In the genomic region with DNA sequence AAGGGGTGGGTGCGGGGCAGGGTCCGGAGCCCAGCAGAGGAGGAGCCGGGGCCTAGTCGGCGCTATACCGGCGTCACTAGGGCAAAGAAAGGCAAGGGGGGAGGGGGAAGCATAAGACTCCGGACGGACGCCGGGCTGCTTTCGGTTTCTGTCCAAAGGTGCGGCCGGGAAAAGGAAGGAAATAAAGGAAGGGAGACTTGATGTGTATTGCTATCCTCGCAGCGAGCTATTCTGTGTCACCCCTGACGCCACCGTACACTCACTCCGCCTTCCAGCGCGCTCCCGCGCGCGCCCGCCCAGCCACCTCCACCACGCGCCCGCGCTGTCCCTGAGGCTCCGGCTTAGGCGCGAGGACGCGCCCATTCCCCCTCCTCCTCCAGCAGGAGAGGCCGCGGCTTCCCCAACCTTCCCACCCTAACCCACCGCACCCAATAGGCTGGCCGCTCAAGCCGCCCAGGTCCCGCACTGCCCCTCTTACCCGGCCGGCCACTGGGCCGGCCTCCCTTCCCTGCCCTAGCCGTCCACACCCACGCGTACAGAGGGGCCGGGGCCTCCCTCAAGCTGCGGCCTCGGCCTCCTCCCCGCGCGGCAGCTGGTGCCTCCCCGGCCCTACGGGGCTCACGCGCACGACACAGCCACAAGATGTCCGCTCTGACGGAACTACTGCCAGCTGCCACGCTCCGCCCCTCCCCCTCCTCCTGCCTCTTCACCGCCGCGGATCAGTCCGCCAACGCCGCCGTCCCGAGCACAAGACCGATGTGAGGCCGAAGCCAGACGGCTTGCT, we compare ENCODE assay signal across 8 cellular contexts. TPM values are rescaled to one million over a fixed set of nuclear protein-coding genes. Genes with fewer than 3 reads are reported as not detected.
DNase-seq lines count a peak whose midpoint lies in the region; ATAC-seq and TF ChIP-seq lines count a peak whose summit lies in the region.

A gene (minus strand): TSS at position 662 of the 784 bp plus-strand sequence. CDS start 1,043 bp downstream, outside the sequence.

- TF ChIP-seq POLR2A in GM18951 (IDR thresholded peaks at IDR 0.05; ENCODE audit: extremely low read depth, insufficient read depth, insufficient read length), result peak; percentile 80

- no peaks in the 10 kb centered on the region for H3K36me3 ChIP-seq in kidney epithelial cell (ENCODE audit: control insufficient read depth, insufficient read depth, low read length)

- TF ChIP-seq CTCF in AG09319 (IDR thresholded peaks at IDR 0.05; ENCODE audit: low read depth, low read length) (peak; percentile 9), kidney epithelial cell (IDR thresholded peaks at IDR 0.05; ENCODE audit: insufficient read depth, low read length, poor library complexity, severe bottlenecking) (no peak)

- H3K27me3 ChIP-seq in kidney epithelial cell (ENCODE audit: control insufficient read depth, insufficient read depth, low read length), result no peaks in the 10 kb centered on the region

- H3K4me3 ChIP-seq in kidney epithelial cell (ENCODE audit: low read depth, low read length), result peak within 1 kb of the TSS; percentile 84

- DNase-seq in AG09319 (ENCODE audit: extremely low read depth, low read depth), result peak; percentile 95
- peak; percentile 85 to 93 for DNase-seq in NCI-H446 (lab: John Stamatoyannopoulos, UW)
- peak; percentile 30 to 78 for DNase-seq in cerebellar nuclear complex (lab: John Stamatoyannopoulos, UW)
- peak; percentile 57 for DNase-seq in kidney epithelial cell (ENCODE audit: low read depth)
- peak; percentile 93 to 96 for DNase-seq in stimulated activated CD4-positive, alpha-beta T cell treated with anti-CD3 and anti-CD28 coated beads, Interleukin-15, amount 100 ng/mL, for 48 hours (ENCODE audit: low read depth in 2 of 2)

- peak; percentile 31 for ATAC-seq in HG03280 (IDR thresholded peaks at IDR 0.05; ENCODE audit: unreplicated experiment)
- peak; percentile 42 to 44 for ATAC-seq in activated CD4-positive, CD25-positive, alpha-beta regulatory T cell treated with anti-CD3 and anti-CD28 coated beads, Interleukin-2, amount 50 U/mL, for 24 hours

- in situ Hi-C loops in GM18951 (cut with MboI; ENCODE audit: low sequenced_read_pairs, unreplicated experiment), result no loop called here

RNA-seq across cellular contexts. Expression of the gene that starts here (rescaled TPM):
- total RNA-seq in kidney epithelial cell, result 371 and 376 TPM in 2 replicates

Comparison
In these comparisons a context has a peak if more than half of its experiments do, and no peak if none do; other contexts are left out.
1. Peak in every context shown above with its lines: DNase-seq, ATAC-seq and H3K4me3 ChIP-seq.